Comparison of ENCODE assay signal across 1 cellular context in the genomic region with DNA sequence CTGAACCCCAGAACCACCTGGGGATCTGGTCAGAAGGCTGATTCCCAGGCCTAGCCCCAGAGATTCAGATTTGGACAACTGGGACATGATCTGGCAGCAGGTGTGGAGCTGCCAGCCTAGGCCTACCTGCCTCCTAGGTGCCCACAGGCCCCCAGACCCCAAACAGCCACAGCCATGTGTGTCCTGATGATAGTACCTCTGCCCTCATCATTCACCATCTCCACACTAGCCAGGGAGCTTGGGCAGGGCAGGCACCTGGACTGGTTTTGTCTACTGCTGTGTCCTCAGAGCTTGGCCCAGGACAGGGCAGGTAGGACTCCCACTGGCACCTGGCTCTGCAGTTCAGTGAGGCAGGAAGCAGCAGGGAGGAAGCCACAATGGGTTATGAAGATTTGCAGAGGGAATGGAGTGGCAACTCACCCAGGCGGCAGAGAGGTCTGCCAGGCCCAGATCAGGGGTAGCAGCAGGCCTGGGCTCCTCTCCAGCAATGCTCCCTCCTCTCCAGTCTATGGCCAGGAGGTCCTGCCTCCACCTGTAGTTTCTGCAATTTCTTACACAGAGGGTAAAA.
TF ChIP-seq lines count a peak whose summit lies in the region.

No MANE protein-coding gene starts in this region.

TF ChIP-seq in HCT116, 20 proteins besides CTCF, POLR2A, EP300 and RAD21 (continued from another document):
- TF ChIP-seq, protein P1, sequence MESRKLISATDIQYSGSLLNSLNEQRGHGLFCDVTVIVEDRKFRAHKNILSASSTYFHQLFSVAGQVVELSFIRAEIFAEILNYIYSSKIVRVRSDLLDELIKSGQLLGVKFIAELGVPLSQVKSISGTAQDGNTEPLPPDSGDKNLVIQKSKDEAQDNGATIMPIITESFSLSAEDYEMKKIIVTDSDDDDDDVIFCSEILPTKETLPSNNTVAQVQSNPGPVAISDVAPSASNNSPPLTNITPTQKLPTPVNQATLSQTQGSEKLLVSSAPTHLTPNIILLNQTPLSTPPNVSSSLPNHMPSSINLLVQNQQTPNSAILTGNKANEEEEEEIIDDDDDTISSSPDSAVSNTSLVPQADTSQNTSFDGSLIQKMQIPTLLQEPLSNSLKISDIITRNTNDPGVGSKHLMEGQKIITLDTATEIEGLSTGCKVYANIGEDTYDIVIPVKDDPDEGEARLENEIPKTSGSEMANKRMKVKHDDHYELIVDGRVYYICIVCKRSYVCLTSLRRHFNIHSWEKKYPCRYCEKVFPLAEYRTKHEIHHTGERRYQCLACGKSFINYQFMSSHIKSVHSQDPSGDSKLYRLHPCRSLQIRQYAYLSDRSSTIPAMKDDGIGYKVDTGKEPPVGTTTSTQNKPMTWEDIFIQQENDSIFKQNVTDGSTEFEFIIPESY (IDR thresholded peaks at IDR 0.05; ENCODE audit: extremely low read depth, insufficient replicate concordance, low read length): no peak
- TF ChIP-seq, protein P2, sequence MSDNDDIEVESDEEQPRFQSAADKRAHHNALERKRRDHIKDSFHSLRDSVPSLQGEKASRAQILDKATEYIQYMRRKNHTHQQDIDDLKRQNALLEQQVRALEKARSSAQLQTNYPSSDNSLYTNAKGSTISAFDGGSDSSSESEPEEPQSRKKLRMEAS (IDR thresholded peaks at IDR 0.05): no peak
- peak; percentile 68 for TF ChIP-seq POLR2AphosphoS5 (IDR thresholded peaks at IDR 0.05; ENCODE audit: low read depth, low read length)
- TF ChIP-seq ZNF274 (IDR thresholded peaks at IDR 0.05; ENCODE audit: low read depth, low read length): no peak
- TF ChIP-seq, protein P3, sequence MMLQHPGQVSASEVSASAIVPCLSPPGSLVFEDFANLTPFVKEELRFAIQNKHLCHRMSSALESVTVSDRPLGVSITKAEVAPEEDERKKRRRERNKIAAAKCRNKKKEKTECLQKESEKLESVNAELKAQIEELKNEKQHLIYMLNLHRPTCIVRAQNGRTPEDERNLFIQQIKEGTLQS (IDR thresholded peaks at IDR 0.05): no peak
- TF ChIP-seq, protein P4, sequence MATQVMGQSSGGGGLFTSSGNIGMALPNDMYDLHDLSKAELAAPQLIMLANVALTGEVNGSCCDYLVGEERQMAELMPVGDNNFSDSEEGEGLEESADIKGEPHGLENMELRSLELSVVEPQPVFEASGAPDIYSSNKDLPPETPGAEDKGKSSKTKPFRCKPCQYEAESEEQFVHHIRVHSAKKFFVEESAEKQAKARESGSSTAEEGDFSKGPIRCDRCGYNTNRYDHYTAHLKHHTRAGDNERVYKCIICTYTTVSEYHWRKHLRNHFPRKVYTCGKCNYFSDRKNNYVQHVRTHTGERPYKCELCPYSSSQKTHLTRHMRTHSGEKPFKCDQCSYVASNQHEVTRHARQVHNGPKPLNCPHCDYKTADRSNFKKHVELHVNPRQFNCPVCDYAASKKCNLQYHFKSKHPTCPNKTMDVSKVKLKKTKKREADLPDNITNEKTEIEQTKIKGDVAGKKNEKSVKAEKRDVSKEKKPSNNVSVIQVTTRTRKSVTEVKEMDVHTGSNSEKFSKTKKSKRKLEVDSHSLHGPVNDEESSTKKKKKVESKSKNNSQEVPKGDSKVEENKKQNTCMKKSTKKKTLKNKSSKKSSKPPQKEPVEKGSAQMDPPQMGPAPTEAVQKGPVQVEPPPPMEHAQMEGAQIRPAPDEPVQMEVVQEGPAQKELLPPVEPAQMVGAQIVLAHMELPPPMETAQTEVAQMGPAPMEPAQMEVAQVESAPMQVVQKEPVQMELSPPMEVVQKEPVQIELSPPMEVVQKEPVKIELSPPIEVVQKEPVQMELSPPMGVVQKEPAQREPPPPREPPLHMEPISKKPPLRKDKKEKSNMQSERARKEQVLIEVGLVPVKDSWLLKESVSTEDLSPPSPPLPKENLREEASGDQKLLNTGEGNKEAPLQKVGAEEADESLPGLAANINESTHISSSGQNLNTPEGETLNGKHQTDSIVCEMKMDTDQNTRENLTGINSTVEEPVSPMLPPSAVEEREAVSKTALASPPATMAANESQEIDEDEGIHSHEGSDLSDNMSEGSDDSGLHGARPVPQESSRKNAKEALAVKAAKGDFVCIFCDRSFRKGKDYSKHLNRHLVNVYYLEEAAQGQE (IDR thresholded peaks at IDR 0.05; ENCODE audit: low read depth): no peak
- TF ChIP-seq SP1 (IDR thresholded peaks at IDR 0.05; ENCODE audit: low read depth): no peak
- TF ChIP-seq CEBPB (IDR thresholded peaks at IDR 0.05; ENCODE audit: low read depth): no peak
